ENCODE assay signal across 1 cellular context in genomic region chr17:2995362-2995761, GRCh38.
TF ChIP-seq lines count a peak whose summit lies in the region.

No MANE protein-coding gene starts in this region.

TF ChIP-seq in IMR-90, 13 proteins besides CTCF, POLR2A, EP300 and RAD21:
- TF ChIP-seq BHLHE40 (IDR thresholded peaks at IDR 0.05; ENCODE audit: low read depth, low read length) (no peak), MXI1 (IDR thresholded peaks at IDR 0.05; ENCODE audit: borderline replicate concordance, low read depth, low read length) (no peak), FOS (IDR thresholded peaks at IDR 0.05; ENCODE audit: low read depth, low read length) (no peak), NFE2L2 (IDR thresholded peaks at IDR 0.05; ENCODE audit: low read depth, low read length) (no peak), CHD1 (IDR thresholded peaks at IDR 0.05; ENCODE audit: low read depth, low read length) (no peak), RCOR1 (IDR thresholded peaks at IDR 0.05; ENCODE audit: insufficient replicate concordance, low read length) (no peak), RFX5 (IDR thresholded peaks at IDR 0.05; ENCODE audit: low read depth, low read length) (no peak), SMC3 (IDR thresholded peaks at IDR 0.05; ENCODE audit: low read depth, low read length) (no peak), MAFK (IDR thresholded peaks at IDR 0.05; ENCODE audit: low read depth, low read length) (no peak), USF2 (IDR thresholded peaks at IDR 0.05; ENCODE audit: low read depth, low read length) (no peak)
- TF ChIP-seq, protein P1, sequence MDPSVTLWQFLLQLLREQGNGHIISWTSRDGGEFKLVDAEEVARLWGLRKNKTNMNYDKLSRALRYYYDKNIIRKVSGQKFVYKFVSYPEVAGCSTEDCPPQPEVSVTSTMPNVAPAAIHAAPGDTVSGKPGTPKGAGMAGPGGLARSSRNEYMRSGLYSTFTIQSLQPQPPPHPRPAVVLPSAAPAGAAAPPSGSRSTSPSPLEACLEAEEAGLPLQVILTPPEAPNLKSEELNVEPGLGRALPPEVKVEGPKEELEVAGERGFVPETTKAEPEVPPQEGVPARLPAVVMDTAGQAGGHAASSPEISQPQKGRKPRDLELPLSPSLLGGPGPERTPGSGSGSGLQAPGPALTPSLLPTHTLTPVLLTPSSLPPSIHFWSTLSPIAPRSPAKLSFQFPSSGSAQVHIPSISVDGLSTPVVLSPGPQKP (IDR thresholded peaks at IDR 0.05; ENCODE audit: borderline replicate concordance, low read depth, low read length): no peak
